In the genomic region with DNA sequence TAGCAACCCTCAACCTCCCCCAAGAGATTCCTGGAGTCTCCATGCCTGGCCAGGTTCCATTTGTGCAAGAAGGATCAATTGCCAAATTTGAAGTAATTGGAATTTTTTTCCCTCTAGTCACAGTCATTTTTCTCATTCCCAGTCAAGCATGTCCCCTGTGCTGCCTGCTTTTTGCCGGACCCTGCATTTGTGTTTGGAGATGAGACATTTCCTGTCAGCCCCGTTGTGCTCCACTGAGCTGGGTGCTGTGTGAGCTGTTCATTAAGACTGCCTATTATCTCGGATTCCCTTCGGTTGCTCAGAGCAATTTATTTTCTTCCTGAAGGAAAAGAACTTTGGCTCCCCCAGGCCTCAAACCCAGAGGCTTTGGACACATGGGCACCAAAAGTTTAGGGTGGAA, we compare ENCODE assay signal across 15 cellular contexts.
DNase-seq lines count a peak whose midpoint lies in the region; ATAC-seq and TF ChIP-seq lines count a peak whose summit lies in the region.
"Had no signal": no experiment of that assay in that cellular context is flagged by ENCODE, and none has a peak within 500 bp of the region (broad histone marks: within the 10 kb centered on the region; RNA-seq: fewer than 3 reads in every experiment).

No MANE protein-coding gene starts in this region.

- TF ChIP-seq CTCF in epithelial cell of proximal tubule (conservative IDR thresholded peaks at IDR 0.05; ENCODE audit: low read depth, low read length): no peak
- no peak for TF ChIP-seq CTCF in lower lobe of right lung (IDR thresholded peaks at IDR 0.05)
- TF ChIP-seq CTCF in upper lobe of right lung (IDR thresholded peaks at IDR 0.05): no peak

- H3K4me1 ChIP-seq in lower lobe of right lung (no peaks in the 10 kb centered on the region), upper lobe of right lung (no peaks in the 10 kb centered on the region)
- H3K4me1 ChIP-seq: adrenal gland had no signal

- H3K27ac ChIP-seq in lower lobe of right lung (no peak overlapping the region), upper lobe of right lung (no peak overlapping the region)
- H3K27ac ChIP-seq: adrenal gland had no signal

- H3K36me3 ChIP-seq in lower lobe of right lung (no peaks in the 10 kb centered on the region), upper lobe of right lung (no peaks in the 10 kb centered on the region)
- H3K36me3 ChIP-seq: adrenal gland had no signal

- DNase-seq in NCI-H146 treated with DMSO at 0.1 percent for 48 hours (lab: John Stamatoyannopoulos, UW; ENCODE audit: unreplicated experiment): peak; percentile 25
- peak; percentile 93 for DNase-seq in epithelial cell of proximal tubule (ENCODE audit: low read depth)
- DNase-seq in NCI-H774 (lab: John Stamatoyannopoulos, UW): no peak
- no peak for DNase-seq in lower lobe of right lung
- no peak for DNase-seq in upper lobe of right lung
- DNase-seq: activated CD8-positive, alpha-beta memory T cell treated with anti-CD3 and anti-CD28 coated beads for 24 hours; adrenal gland; DND-41; immature natural killer cell; MV-4-11; naive thymus-derived CD4-positive, alpha-beta T cell; T-helper 2 cell had no signal

- no peaks in the 10 kb centered on the region for H3K4me1 Mint-ChIP-seq in stimulated activated memory B cell treated with anti-CD40 and anti-IgM and Interleukin-4, amounts not matched to agents 10 μg/mL and 1 μg/mL and 100 μg/mL, for 72 hours
- H3K4me1 Mint-ChIP-seq: immature natural killer cell; naive thymus-derived CD4-positive, alpha-beta T cell had no signal

- ATAC-seq in GM18511 (IDR thresholded peaks at IDR 0.05; ENCODE audit: unreplicated experiment) (peak; percentile 51), lower lobe of right lung (no peak), HG03432 (IDR thresholded peaks at IDR 0.05; ENCODE audit: unreplicated experiment) (no peak), upper lobe of right lung (no peak)
- peak; percentile 44 for ATAC-seq in stimulated activated memory B cell treated with anti-CD40 and anti-IgM and Interleukin-4, amounts not matched to agents 10 μg/mL and 1 μg/mL and 100 μg/mL, for 72 hours
- ATAC-seq: naive thymus-derived CD4-positive, alpha-beta T cell had no signal

- H3K4me3 ChIP-seq in epithelial cell of proximal tubule (ENCODE audit: low read depth, low read length) (no peak overlapping the region), lower lobe of right lung (no peak overlapping the region), upper lobe of right lung (no peak overlapping the region)
- H3K4me3 ChIP-seq: adrenal gland had no signal

- H3K9me3 ChIP-seq in lower lobe of right lung (no peaks in the 10 kb centered on the region), upper lobe of right lung (no peaks in the 10 kb centered on the region)
- H3K9me3 ChIP-seq: adrenal gland had no signal

- H3K27me3 ChIP-seq in lower lobe of right lung (ENCODE audit: low read depth) (peaks cover 6% of the 10 kb centered on the region), upper lobe of right lung (no peaks in the 10 kb centered on the region)
- H3K27me3 ChIP-seq: adrenal gland had no signal

- H3K36me3 Mint-ChIP-seq in stimulated activated memory B cell treated with anti-CD40 and anti-IgM and Interleukin-4, amounts not matched to agents 10 μg/mL and 1 μg/mL and 100 μg/mL, for 72 hours: no peaks in the 10 kb centered on the region
- H3K36me3 Mint-ChIP-seq: immature natural killer cell had no signal

- H3K9me3 Mint-ChIP-seq in stimulated activated memory B cell treated with anti-CD40 and anti-IgM and Interleukin-4, amounts not matched to agents 10 μg/mL and 1 μg/mL and 100 μg/mL, for 72 hours: peaks cover 13% of the 10 kb centered on the region

- H3K4me3 Mint-ChIP-seq in stimulated activated memory B cell treated with anti-CD40 and anti-IgM and Interleukin-4, amounts not matched to agents 10 μg/mL and 1 μg/mL and 100 μg/mL, for 72 hours: no peak overlapping the region
- H3K4me3 Mint-ChIP-seq: immature natural killer cell; naive thymus-derived CD4-positive, alpha-beta T cell had no signal

- intact Hi-C loops in lower lobe of right lung (cut with DNase I) (no loop called here), upper lobe of right lung (cut with DNase I) (no loop called here)

- peaks cover 19% of the 10 kb centered on the region for H3K27me3 Mint-ChIP-seq in stimulated activated memory B cell treated with anti-CD40 and anti-IgM and Interleukin-4, amounts not matched to agents 10 μg/mL and 1 μg/mL and 100 μg/mL, for 72 hours

- no peak overlapping the region for H3K27ac Mint-ChIP-seq in stimulated activated memory B cell treated with anti-CD40 and anti-IgM and Interleukin-4, amounts not matched to agents 10 μg/mL and 1 μg/mL and 100 μg/mL, for 72 hours
- H3K27ac Mint-ChIP-seq: immature natural killer cell; naive thymus-derived CD4-positive, alpha-beta T cell had no signal

Comparison
In these comparisons a context has a peak if more than half of its experiments do, and no peak if none do; other contexts are left out.
1. ATAC-seq: peak in GM18511 (single experiment) and stimulated activated memory B cell treated with anti-CD40 and anti-IgM and Interleukin-4, amounts not matched to agents 10 μg/mL and 1 μg/mL and 100 μg/mL, for 72 hours (single experiment); none in lower lobe of right lung (0 of 2), HG03432 (single experiment) and upper lobe of right lung (single experiment).
2. DNase-seq: peak in NCI-H146 treated with DMSO at 0.1 percent for 48 hours (single experiment) and epithelial cell of proximal tubule (single experiment); none in NCI-H774 (single experiment), lower lobe of right lung (single experiment) and upper lobe of right lung (single experiment).